8 cellular contexts compared by ENCODE assay signal in genomic region chr1:193104496-193104905, GRCh38. TPM values are rescaled to one million over a fixed set of nuclear protein-coding genes. Genes with fewer than 3 reads are reported as not detected.
DNase-seq lines count a peak whose midpoint lies in the region; ATAC-seq and TF ChIP-seq lines count a peak whose summit lies in the region.

No MANE protein-coding gene starts in this region.

- H3K4me1 ChIP-seq in urinary bladder (ENCODE audit: insufficient read depth), result no peaks in the 10 kb centered on the region

- DNase-seq in ACHN (peak; percentile 72), GM10266 (ENCODE audit: extremely low spot score) (peak; percentile 47), NCI-H1092 (lab: John Stamatoyannopoulos, UW) (peak; percentile 24), fibroblast of mammary gland (ENCODE audit: low read depth) (peak; percentile 52), myocyte (ENCODE audit: low read depth) (peak; percentile 64)
- peak; percentile 30 for DNase-seq in activated T-cell treated with anti-CD3 and anti-CD28 coated beads, Interleukin-2, amount 50 U/mL, for 1 hour

- H3K4me3 ChIP-seq in fibroblast of mammary gland (ENCODE audit: control insufficient read depth, low read depth, low read length) (peak overlapping the region; percentile 89), urinary bladder (ENCODE audit: low read depth, low read length) (peak overlapping the region; percentile 80)

- H3K27ac ChIP-seq in urinary bladder (ENCODE audit: low read depth), result peak overlapping the region; percentile 95

- under 1% methylated on average over 24 of the region's 24 CpGs for WGBS in urinary bladder

- peaks cover 2% of the 10 kb centered on the region for H3K36me3 ChIP-seq in urinary bladder (ENCODE audit: insufficient read depth)

- TF ChIP-seq CTCF in GM10266 (IDR thresholded peaks at IDR 0.05; ENCODE audit: control insufficient read depth, insufficient read depth, low read depth, missing control alignments) (no peak), fibroblast of mammary gland (conservative IDR thresholded peaks at IDR 0.05; ENCODE audit: control insufficient read depth, insufficient read depth, low read depth, low read length) (no peak)

- in situ Hi-C loops in ACHN (cut with HindIII; ENCODE audit: low pct_ligation_motif_present, low pct_unique_long_range_greater_than_20kb, low sequenced_read_pairs), result no loop called here

- ATAC-seq in HG02623 (IDR thresholded peaks at IDR 0.05; ENCODE audit: unreplicated experiment), result peak; percentile 33

RNA-seq across cellular contexts. Expression of gene GLRX2, which starts 0.7 kb away (rescaled TPM):
- 13.9 and 28.8 TPM in 2 replicates for total RNA-seq in myocyte
- 27.5 TPM for polyA plus RNA-seq in myocyte (2012)
- 11.2 TPM for total RNA-seq in urinary bladder
- polyA plus RNA-seq in urinary bladder, result 11.8 TPM

RNA-seq across cellular contexts. Expression of gene CDC73, which starts 17.3 kb away (rescaled TPM):
- total RNA-seq in myocyte, result 29.2 and 35.0 TPM in 2 replicates
- 29.8 TPM for polyA plus RNA-seq in myocyte (2012)
- total RNA-seq in urinary bladder, result 79.6 TPM
- polyA plus RNA-seq in urinary bladder, result 20.3 TPM

RNA-seq across cellular contexts. Expression of gene RO60, which starts 45.1 kb away (rescaled TPM):
- total RNA-seq in myocyte, result 82.5 and 98.1 TPM in 2 replicates
- polyA plus RNA-seq in myocyte (2012), result 12.0 TPM
- total RNA-seq in urinary bladder, result 222 TPM
- 14.7 TPM for polyA plus RNA-seq in urinary bladder

RNA-seq across cellular contexts. Expression of gene UCHL5, which starts 45.3 kb away (rescaled TPM):
- 37.4 and 48.3 TPM in 2 replicates for total RNA-seq in myocyte
- polyA plus RNA-seq in myocyte (2012), result 16.2 TPM
- 58.6 TPM for total RNA-seq in urinary bladder
- 22.8 TPM for polyA plus RNA-seq in urinary bladder

Comparison
In these comparisons a context has a peak if more than half of its experiments do, and no peak if none do; other contexts are left out.
1. Peak in every context shown above with its lines: DNase-seq, ATAC-seq, H3K4me3 ChIP-seq and H3K27ac ChIP-seq.